8 cellular contexts compared by ENCODE assay signal in genomic region chr1:147171399-147172167, GRCh38. TPM values are rescaled to one million over a fixed set of nuclear protein-coding genes. Genes with fewer than 3 reads are reported as not detected.
DNase-seq lines count a peak whose midpoint lies in the region; ATAC-seq and TF ChIP-seq lines count a peak whose summit lies in the region.

No MANE protein-coding gene starts in this region.

- TF ChIP-seq CTCF in AG10803 (conservative IDR thresholded peaks at IDR 0.05; ENCODE audit: low read length) (peak; percentile 7; the same call in 1 of the 2 replicates), RWPE1 (conservative IDR thresholded peaks at IDR 0.05; ENCODE audit: low read depth) (no peak)

- DNase-seq in AG10803 (ENCODE audit: low read depth) (peak; percentile 19), RWPE1 (ENCODE audit: low spot score) (peak; percentile 27), naive B cell (no peak), GM19240 (ENCODE audit: insufficient read length, low spot score) (no peak)
- DNase-seq in effector memory CD8-positive, alpha-beta T cell = no peak
- no peak for DNase-seq in stimulated activated CD4-positive, alpha-beta T cell treated with anti-CD3 and anti-CD28 coated beads, Interleukin-2, amount 100 ng/mL, for 48 hours

- peak overlapping the region; percentile 95 to 97 for H3K27ac Mint-ChIP-seq in effector memory CD8-positive, alpha-beta T cell
- peak overlapping the region; percentile 41 to 94 (median 84) for H3K27ac Mint-ChIP-seq in naive B cell

- peaks cover 25 to 36% of the 10 kb centered on the region in 2 donors for H3K4me1 Mint-ChIP-seq in effector memory CD8-positive, alpha-beta T cell (ENCODE audit: low read depth in 2 of 2)
- peaks cover 29 to 43% (median 39%) of the 10 kb centered on the region in 3 donors for H3K4me1 Mint-ChIP-seq in naive B cell

- POLR2A ChIA-PET in RWPE1 (lab: Yijun Ruan, JAX; ENCODE audit: low non-redundant PET) = interaction anchor here (1.6 kb wide), 1 partner anchor 71 kb away, joined by 4 read pairs; the partner anchor contains the start of gene CHD1L

- ATAC-seq in GM18870 (IDR thresholded peaks at IDR 0.05; ENCODE audit: unreplicated experiment) (peak; percentile 3), naive B cell (ENCODE audit: low read depth in 2 of 2) (peak in 1 of 2 donors; percentile 13), GM19452 (IDR thresholded peaks at IDR 0.05; ENCODE audit: unreplicated experiment) (no peak)
- no peak for ATAC-seq in effector memory CD8-positive, alpha-beta T cell (replicated peaks)

- H3K27ac ChIP-seq in RWPE1 = peak overlapping the region; percentile 93

- peaks cover 12% of the 10 kb centered on the region for H3K36me3 Mint-ChIP-seq in effector memory CD8-positive, alpha-beta T cell (ENCODE audit: insufficient read depth)
- peaks cover 0 to 19% of the 10 kb centered on the region in 2 donors for H3K36me3 Mint-ChIP-seq in naive B cell

- H3K9me3 Mint-ChIP-seq in effector memory CD8-positive, alpha-beta T cell = peaks cover 0 to 3% of the 10 kb centered on the region in 2 donors
- no peaks in the 10 kb centered on the region for H3K9me3 Mint-ChIP-seq in naive B cell

- CTCF ChIA-PET in RWPE1 (lab: Yijun Ruan, JAX) = interaction anchor here (0.7 to 0.9 kb wide), 3 partner anchors 10 to 72 kb away, joined by 3 to 6 read pairs (median 5); partner anchors contain the start of gene CHD1L

- H3K27me3 Mint-ChIP-seq in effector memory CD8-positive, alpha-beta T cell = no peaks in the 10 kb centered on the region
- H3K27me3 Mint-ChIP-seq in naive B cell = no peaks in the 10 kb centered on the region

- peak overlapping the region; percentile 97 to 99 for H3K4me3 Mint-ChIP-seq in effector memory CD8-positive, alpha-beta T cell
- H3K4me3 Mint-ChIP-seq in naive B cell = peak overlapping the region; percentile 89 to 100 (median 96)

- H3K4me3 ChIP-seq in AG10803 (ENCODE audit: low read length) = peak overlapping the region; percentile 95

RNA-seq across cellular contexts. Expression of gene PRKAB2, which starts 0.7 kb away (rescaled TPM):
- polyA plus RNA-seq in naive B cell (ENCODE audit: low read depth in 6 of 6) = 1 to 10 TPM in 5 of 6 donors, not detected in 1; 4.1 to 9.3 (median 5.0) TPM

RNA-seq across cellular contexts. Expression of gene FMO5, which starts 53.6 kb away (rescaled TPM):
- 10 to 100 TPM in 2 of 6 donors, 1 to 10 TPM in 4; 6.5 to 17.5 (median 9.7) TPM for polyA plus RNA-seq in naive B cell (ENCODE audit: low read depth in 6 of 6)

Comparison
In these comparisons a context has a peak if more than half of its experiments do, and no peak if none do; other contexts are left out.
1. DNase-seq: peak in AG10803 (single experiment) and RWPE1 (single experiment); none in effector memory CD8-positive, alpha-beta T cell (0 of 3), naive B cell (single experiment), GM19240 (single experiment) and stimulated activated CD4-positive, alpha-beta T cell treated with anti-CD3 and anti-CD28 coated beads, Interleukin-2, amount 100 ng/mL, for 48 hours (0 of 2).